Comparison of ENCODE assay signal across 1 cellular context in genomic region chr7:107386543-107386900, GRCh38.
TF ChIP-seq lines count a peak whose summit lies in the region.

No MANE protein-coding gene starts in this region.

TF ChIP-seq in SK-N-SH treated with all-trans-retinoic acid at 6 μM for 48 hours, 23 proteins besides CTCF, POLR2A, EP300 and RAD21 (continued from another document):
- no peak for TF ChIP-seq TSHZ2 (CRISPR knock-in tag; IDR thresholded peaks at IDR 0.05)
TF ChIP-seq in SK-N-SH treated with all-trans-retinoic acid at 6 μM for 48 hours: peak in this region for 0.
